1 cellular context compared by ENCODE assay signal in genomic region chr22:30883586-30884145, GRCh38.
TF ChIP-seq lines count a peak whose summit lies in the region.

No MANE protein-coding gene starts in this region.

TF ChIP-seq in K562, 482 proteins besides CTCF, POLR2A, EP300 and RAD21 (continued from another document):
- TF ChIP-seq THAP12 (CRISPR knock-in tag; IDR thresholded peaks at IDR 0.05), result no peak
- TF ChIP-seq ZKSCAN1 (IDR thresholded peaks at IDR 0.05; ENCODE audit: low read depth, low read length), result no peak
- TF ChIP-seq NCOA1 (IDR thresholded peaks at IDR 0.05; ENCODE audit: low read depth), result no peak
- no peak for TF ChIP-seq ZNF561 (CRISPR knock-in tag; conservative IDR thresholded peaks at IDR 0.05)
- no peak for TF ChIP-seq ZNF668 (CRISPR knock-in tag; IDR thresholded peaks at IDR 0.05)
- no peak for TF ChIP-seq MAFK (IDR thresholded peaks at IDR 0.05; ENCODE audit: low read length)
- no peak for TF ChIP-seq SIN3A (IDR thresholded peaks at IDR 0.05; ENCODE audit: borderline replicate concordance in 2 of 2, control insufficient read depth in 1 of 2, low read depth in 2 of 2, low read length in 2 of 2)
- TF ChIP-seq TAF7 (tag; IDR thresholded peaks at IDR 0.05), result no peak
- no peak for TF ChIP-seq SAFB (IDR thresholded peaks at IDR 0.05; ENCODE audit: borderline replicate concordance, low read depth, low read length)
- no peak for TF ChIP-seq ZNF23 (CRISPR knock-in tag; IDR thresholded peaks at IDR 0.05)
- no peak for TF ChIP-seq ILK (tag; IDR thresholded peaks at IDR 0.05; ENCODE audit: borderline replicate concordance, low read depth)
- TF ChIP-seq TCF7 (IDR thresholded peaks at IDR 0.05; ENCODE audit: borderline replicate concordance), result no peak
- TF ChIP-seq ARNT (IDR thresholded peaks at IDR 0.05), result no peak
- no peak for TF ChIP-seq MAFG (tag; conservative IDR thresholded peaks at IDR 0.05)
- TF ChIP-seq CBX1 (IDR thresholded peaks at IDR 0.05; ENCODE audit: low read depth), result no peak
